Comparison of ENCODE assay signal across 18 cellular contexts in the genomic region with DNA sequence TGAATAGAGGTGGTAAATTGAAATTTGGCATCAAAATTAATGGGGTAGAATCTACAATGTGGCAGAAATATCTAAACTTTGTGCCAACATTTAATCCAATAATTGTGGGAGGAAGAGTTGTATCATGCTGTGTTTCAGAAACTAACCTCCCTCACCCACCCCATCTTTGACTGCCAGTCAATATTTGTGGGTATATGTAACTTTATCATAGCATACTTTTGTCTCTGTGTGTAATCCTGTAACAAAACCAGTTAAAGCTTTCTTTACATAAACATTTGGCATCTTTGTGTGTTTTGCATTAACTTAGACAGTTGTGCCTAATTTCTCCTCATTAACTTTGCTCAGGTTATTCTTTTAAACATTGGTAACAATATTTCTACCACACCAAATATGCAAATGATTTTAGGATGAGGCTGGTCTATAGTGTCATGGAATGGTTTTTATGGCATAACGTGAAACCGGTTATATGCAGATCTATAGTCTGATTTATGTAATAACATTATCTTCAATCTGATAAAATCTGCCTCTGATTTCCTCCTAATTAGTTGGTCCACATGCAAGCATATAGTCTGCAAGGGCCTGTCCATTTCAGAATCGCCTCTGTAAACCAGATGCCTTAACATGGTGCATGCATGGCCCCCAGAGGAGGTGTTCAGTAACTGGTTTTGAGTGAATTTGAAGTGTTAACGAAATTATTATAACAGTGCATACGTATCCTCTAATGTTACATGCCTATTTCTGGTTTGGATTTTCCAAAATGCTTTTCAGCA.
"Had no signal": no experiment of that assay in that cellular context is flagged by ENCODE, and none has a peak within 500 bp of the region (broad histone marks: within the 10 kb centered on the region; RNA-seq: fewer than 3 reads in every experiment).

No MANE protein-coding gene starts in this region.

- H3K36me3 ChIP-seq: ovary had no signal

- FAIRE-seq: TTC549 had no signal

- H3K9me3 Mint-ChIP-seq: activated B cell treated with CpG ODN at 0.5 μM for 24 hours; activated naive CD8-positive, alpha-beta T cell treated with anti-CD3 and anti-CD28 coated beads for 36 hours; central memory CD8-positive, alpha-beta T cell; memory B cell; stimulated activated memory B cell treated with anti-CD40 and anti-IgM and Interleukin-4, amounts not matched to agents 10 μg/mL and 1 μg/mL and 100 μg/mL, for 72 hours had no signal

- ATAC-seq: stimulated activated memory B cell treated with anti-CD40 and anti-IgM and Interleukin-4, amounts not matched to agents 10 μg/mL and 1 μg/mL and 100 μg/mL, for 72 hours had no signal

- H3K27me3 ChIP-seq: brain microvascular endothelial cell, esophagus squamous epithelium, hepatocyte, ovary, sigmoid colon, vagina had no signal

- H3K27ac ChIP-seq: brain microvascular endothelial cell, esophagus squamous epithelium, hepatocyte, left ventricle myocardium inferior, ovary, vagina had no signal

- H3K27ac Mint-ChIP-seq: activated B cell treated with CpG ODN at 0.5 μM for 24 hours; activated naive CD8-positive, alpha-beta T cell treated with anti-CD3 and anti-CD28 coated beads for 36 hours; memory B cell; stimulated activated memory B cell treated with anti-CD40 and anti-IgM and Interleukin-4, amounts not matched to agents 10 μg/mL and 1 μg/mL and 100 μg/mL, for 72 hours had no signal

- H3K4me3 Mint-ChIP-seq: activated B cell treated with CpG ODN at 0.5 μM for 24 hours; activated naive CD8-positive, alpha-beta T cell treated with anti-CD3 and anti-CD28 coated beads for 36 hours; central memory CD8-positive, alpha-beta T cell; memory B cell; stimulated activated memory B cell treated with anti-CD40 and anti-IgM and Interleukin-4, amounts not matched to agents 10 μg/mL and 1 μg/mL and 100 μg/mL, for 72 hours had no signal

- H2AFZ ChIP-seq: hepatocyte had no signal

- H3K9me3 ChIP-seq: esophagus squamous epithelium, left ventricle myocardium inferior, ovary, sigmoid colon, vagina had no signal

- DNase-seq: activated B cell treated with CpG ODN at 0.5 μM for 24 hours; activated CD4-positive, alpha-beta T cell treated with anti-CD3 and anti-CD28 coated beads for 48 hours; activated CD8-positive, alpha-beta memory T cell treated with anti-CD3 and anti-CD28 coated beads for 24 hours; activated naive CD8-positive, alpha-beta T cell treated with anti-CD3 and anti-CD28 coated beads for 36 hours; brain microvascular endothelial cell; cortex of kidney; effector CD4-positive, alpha-beta T cell; esophagus squamous epithelium; left ventricle myocardium inferior; ovary; sigmoid colon; T-helper 2 cell had no signal

- H3K79me2 ChIP-seq: hepatocyte had no signal

- H3K4me3 ChIP-seq: esophagus squamous epithelium, hepatocyte, left ventricle myocardium inferior, ovary, sigmoid colon, vagina had no signal

- H3K27me3 Mint-ChIP-seq: activated naive CD8-positive, alpha-beta T cell treated with anti-CD3 and anti-CD28 coated beads for 36 hours; central memory CD8-positive, alpha-beta T cell; memory B cell; stimulated activated memory B cell treated with anti-CD40 and anti-IgM and Interleukin-4, amounts not matched to agents 10 μg/mL and 1 μg/mL and 100 μg/mL, for 72 hours had no signal

- H3K4me1 Mint-ChIP-seq: activated B cell treated with CpG ODN at 0.5 μM for 24 hours; central memory CD8-positive, alpha-beta T cell; memory B cell; stimulated activated memory B cell treated with anti-CD40 and anti-IgM and Interleukin-4, amounts not matched to agents 10 μg/mL and 1 μg/mL and 100 μg/mL, for 72 hours had no signal

- H3K4me2 ChIP-seq: hepatocyte had no signal
